ENCODE assay signal across 8 cellular contexts in genomic region chr17:58329808-58330543, GRCh38. TPM values are rescaled to one million over a fixed set of nuclear protein-coding genes. Genes with fewer than 3 reads are reported as not detected.
DNase-seq lines count a peak whose midpoint lies in the region; ATAC-seq lines count a peak whose summit lies in the region.

No MANE protein-coding gene starts in this region.

- peaks cover 4% of the 10 kb centered on the region for H3K27me3 Mint-ChIP-seq in activated CD4-positive, alpha-beta T cell treated with anti-CD3 and anti-CD28 coated beads, Interleukin-2, amount 10 ng/mL, durations not matched to agents 7 days and 5 days
- H3K27me3 Mint-ChIP-seq in naive thymus-derived CD8-positive, alpha-beta T cell: no peaks in the 10 kb centered on the region

- H3K36me3 Mint-ChIP-seq in activated CD4-positive, alpha-beta T cell treated with anti-CD3 and anti-CD28 coated beads, Interleukin-2, amount 10 ng/mL, durations not matched to agents 7 days and 5 days (ENCODE audit: low read depth): peaks cover 46% of the 10 kb centered on the region
- H3K36me3 Mint-ChIP-seq in naive thymus-derived CD8-positive, alpha-beta T cell: peaks cover 15 to 28% (median 23%) of the 10 kb centered on the region in 3 donors

- peaks cover 38% of the 10 kb centered on the region for H3K4me1 Mint-ChIP-seq in activated CD4-positive, alpha-beta T cell treated with anti-CD3 and anti-CD28 coated beads, Interleukin-2, amount 10 ng/mL, durations not matched to agents 7 days and 5 days
- H3K4me1 Mint-ChIP-seq in naive thymus-derived CD8-positive, alpha-beta T cell: peaks cover 46 to 72% (median 55%) of the 10 kb centered on the region in 4 donors

- H3K27ac Mint-ChIP-seq in activated CD4-positive, alpha-beta T cell treated with anti-CD3 and anti-CD28 coated beads, Interleukin-2, amount 10 ng/mL, durations not matched to agents 7 days and 5 days: peak overlapping the region; percentile 99
- peak overlapping the region; percentile 86 to 98 (median 96) for H3K27ac Mint-ChIP-seq in naive thymus-derived CD8-positive, alpha-beta T cell

- DNase-seq in activated CD4-positive, alpha-beta T cell treated with anti-CD3 and anti-CD28 coated beads, Interleukin-2, amount 10 ng/mL, durations not matched to agents 7 days and 5 days: peak; percentile 63
- DNase-seq in naive thymus-derived CD8-positive, alpha-beta T cell: peak in 4 of 10 donors; percentile 36 to 67 (median 40)
- DNase-seq in activated effector memory CD4-positive, alpha-beta T cell treated with anti-CD3 and anti-CD28 coated beads, Interleukin-2, amount 50 U/mL, for 16 hours: no peak
- DNase-seq in effector CD4-positive, alpha-beta T cell: no peak
- no peak for DNase-seq in DMS 273 (lab: John Stamatoyannopoulos, UW; ENCODE audit: unreplicated experiment)
- no peak for DNase-seq in A172 (ENCODE audit: low spot score)

- CTCF ChIA-PET in activated CD4-positive, alpha-beta T cell treated with anti-CD3 and anti-CD28 coated beads, Interleukin-2, amount 10 ng/mL, durations not matched to agents 7 days and 5 days (lab: Charles Lee): interaction anchor here (1.0 kb wide), 1 partner anchor 88 kb away, joined by 3 read pairs; the partner anchor contains the start of gene RNF43

- H3K9me3 Mint-ChIP-seq in activated CD4-positive, alpha-beta T cell treated with anti-CD3 and anti-CD28 coated beads, Interleukin-2, amount 10 ng/mL, durations not matched to agents 7 days and 5 days: no peaks in the 10 kb centered on the region
- H3K9me3 Mint-ChIP-seq in naive thymus-derived CD8-positive, alpha-beta T cell: peaks cover 0 to 2% (median 0%) of the 10 kb centered on the region in 9 donors

- peak; percentile 20 for ATAC-seq in GM19395 (IDR thresholded peaks at IDR 0.05; ENCODE audit: unreplicated experiment)
- peak; percentile 19 for ATAC-seq in HG03354 (IDR thresholded peaks at IDR 0.05; ENCODE audit: poor library complexity, severe bottlenecking, unreplicated experiment)
- ATAC-seq in naive thymus-derived CD8-positive, alpha-beta T cell: peak; percentile 3

- POLR2A ChIA-PET in activated CD4-positive, alpha-beta T cell treated with anti-CD3 and anti-CD28 coated beads, Interleukin-2, amount 10 ng/mL, durations not matched to agents 7 days and 5 days (lab: Charles Lee): interaction anchor here (9.1 kb wide), 1 partner anchor 14 kb away, joined by 244 read pairs; no protein-coding TSS in a partner anchor
- POLR2A ChIA-PET in naive thymus-derived CD8-positive, alpha-beta T cell (lab: Charles Lee): interaction anchor here (2.6 to 27.5 kb wide), 4 partner anchors 3 to 87 kb away, joined by 17 to 1631 read pairs (median 1170); partner anchors contain the start of genes RNF43, SUPT4H1 and TSPOAP1

- H3K4me3 Mint-ChIP-seq in activated CD4-positive, alpha-beta T cell treated with anti-CD3 and anti-CD28 coated beads, Interleukin-2, amount 10 ng/mL, durations not matched to agents 7 days and 5 days: peak overlapping the region; percentile 93
- H3K4me3 Mint-ChIP-seq in naive thymus-derived CD8-positive, alpha-beta T cell: peak overlapping the region; percentile 82 to 100 (median 96)

RNA-seq across cellular contexts. Expression of gene TSPOAP1, which starts 1.4 kb away (rescaled TPM):
- 10 to 100 TPM; 44.1 to 57.5 TPM for total RNA-seq in activated CD4-positive, alpha-beta T cell treated with anti-CD3 and anti-CD28 coated beads, Interleukin-2, amount 10 ng/mL, durations not matched to agents 7 days and 5 days
- 10 to 100 TPM; 15.2 to 15.4 TPM for total RNA-seq in naive thymus-derived CD8-positive, alpha-beta T cell
- 1 to 10 TPM in 2 of 3 donors, under 1 TPM in 1; 0.43 to 1.9 (median 1.5) TPM for polyA plus RNA-seq in naive thymus-derived CD8-positive, alpha-beta T cell
- total RNA-seq in A172 (2014; rRNA removed; shearing (Covaris generic)): not detected in 2 replicates

RNA-seq across cellular contexts. Expression of gene SUPT4H1, which starts 22.0 kb away (rescaled TPM):
- 10 to 100 TPM; 66.1 to 69.0 TPM for total RNA-seq in activated CD4-positive, alpha-beta T cell treated with anti-CD3 and anti-CD28 coated beads, Interleukin-2, amount 10 ng/mL, durations not matched to agents 7 days and 5 days
- total RNA-seq in naive thymus-derived CD8-positive, alpha-beta T cell: 10 to 100 TPM; 58.2 to 65.9 TPM
- 10 to 100 TPM; 63.7 to 97.4 (median 76.1) TPM for polyA plus RNA-seq in naive thymus-derived CD8-positive, alpha-beta T cell
- total RNA-seq in A172 (2014; rRNA removed; shearing (Covaris generic)): 76.1 and 161 TPM in 2 replicates

RNA-seq across cellular contexts. Expression of gene MPO, which starts 49.2 kb away (rescaled TPM):
- not detected for total RNA-seq in activated CD4-positive, alpha-beta T cell treated with anti-CD3 and anti-CD28 coated beads, Interleukin-2, amount 10 ng/mL, durations not matched to agents 7 days and 5 days
- total RNA-seq in naive thymus-derived CD8-positive, alpha-beta T cell: not detected
- polyA plus RNA-seq in naive thymus-derived CD8-positive, alpha-beta T cell: not detected
- total RNA-seq in A172 (2014; rRNA removed; shearing (Covaris generic)): not detected in 2 replicates

Comparison
In these comparisons a context has a peak if more than half of its experiments do, and no peak if none do; other contexts are left out.
1. RNA of gene TSPOAP1, which starts 1.4 kb away (total RNA-seq): 44.1 to 57.5 TPM in activated CD4-positive, alpha-beta T cell treated with anti-CD3 and anti-CD28 coated beads, Interleukin-2, amount 10 ng/mL, durations not matched to agents 7 days and 5 days and 15.2 to 15.4 TPM in naive thymus-derived CD8-positive, alpha-beta T cell; not detected in A172; every median in the first group is over 10 times any median in the second.
2. Peak in every context shown above with its lines, with median percentiles within 50 percentile points of each other: ATAC-seq.